16 cellular contexts compared by ENCODE assay signal in genomic region chr22:30187726-30188407, GRCh38. TPM values are rescaled to one million over a fixed set of nuclear protein-coding genes. Genes with fewer than 3 reads are reported as not detected.
DNase-seq lines count a peak whose midpoint lies in the region; ATAC-seq and TF ChIP-seq lines count a peak whose summit lies in the region.
"Had no signal": no experiment of that assay in that cellular context is flagged by ENCODE, and none has a peak within 500 bp of the region (broad histone marks: within the 10 kb centered on the region; RNA-seq: fewer than 3 reads in every experiment).

No MANE protein-coding gene starts in this region.

- DNase-seq in AG10803 (ENCODE audit: low read depth) = peak; percentile 33
- peak; percentile 34 for DNase-seq in EL
- DNase-seq in activated CD8-positive, alpha-beta T cell treated with anti-CD3 and anti-CD28 coated beads for 36 hours = peak; percentile 61
- peak; percentile 67 for DNase-seq in fibroblast of pulmonary artery (ENCODE audit: low read depth)
- DNase-seq in GM13976 (ENCODE audit: low spot score) = no peak
- DNase-seq: DMS79 treated with DMSO at 0.1 percent for 48 hours, GOT3, head of caudate nucleus, NCI-H1930, NCI-H524, right cardiac atrium had no signal

- TF ChIP-seq CTCF in AG10803 (conservative IDR thresholded peaks at IDR 0.05; ENCODE audit: low read length) (no peak), fibroblast of pulmonary artery (IDR thresholded peaks at IDR 0.05; ENCODE audit: low read length, missing control alignments) (no peak), GM13976 (IDR thresholded peaks at IDR 0.05; ENCODE audit: borderline replicate concordance, control extremely low read depth, extremely low read depth, insufficient read depth, missing control alignments) (no peak)
- no peak for TF ChIP-seq CTCF in activated CD8-positive, alpha-beta T cell treated with anti-CD3 and anti-CD28 coated beads for 36 hours (IDR thresholded peaks at IDR 0.05)

- no peaks in the 10 kb centered on the region for H3K36me3 Mint-ChIP-seq in activated CD8-positive, alpha-beta T cell treated with anti-CD3 and anti-CD28 coated beads for 36 hours (ENCODE audit: low read depth)
- H3K36me3 Mint-ChIP-seq: memory B cell, neural progenitor cell had no signal

- H3K9me3 Mint-ChIP-seq in activated CD8-positive, alpha-beta T cell treated with anti-CD3 and anti-CD28 coated beads for 36 hours = peaks cover under 1% of the 10 kb centered on the region
- H3K9me3 Mint-ChIP-seq: memory B cell, neural progenitor cell had no signal

- ATAC-seq in activated CD8-positive, alpha-beta T cell treated with anti-CD3 and anti-CD28 coated beads for 36 hours = peak; percentile 37
- no peak for ATAC-seq in HG03280 (IDR thresholded peaks at IDR 0.05; ENCODE audit: unreplicated experiment)
- ATAC-seq in GM21390 (IDR thresholded peaks at IDR 0.05; ENCODE audit: unreplicated experiment) = no peak
- ATAC-seq: right cardiac atrium had no signal

- H3K27ac Mint-ChIP-seq in activated CD8-positive, alpha-beta T cell treated with anti-CD3 and anti-CD28 coated beads for 36 hours = peak overlapping the region; percentile 84
- H3K27ac Mint-ChIP-seq: memory B cell, neural progenitor cell had no signal

- no peaks in the 10 kb centered on the region for H3K27me3 Mint-ChIP-seq in activated CD8-positive, alpha-beta T cell treated with anti-CD3 and anti-CD28 coated beads for 36 hours

- intact Hi-C loops in activated CD8-positive, alpha-beta T cell treated with anti-CD3 and anti-CD28 coated beads for 36 hours (cut with micrococcal nuclease) = no loop called here

- CTCF ChIA-PET in activated CD8-positive, alpha-beta T cell treated with anti-CD3 and anti-CD28 coated beads for 36 hours (lab: Charles Lee) = no interaction called here

- H3K4me3 ChIP-seq in AG10803 (ENCODE audit: low read length) (no peak overlapping the region), fibroblast of pulmonary artery (replicated peaks; ENCODE audit: low read depth, low read length) (no peak overlapping the region)
- H3K4me3 ChIP-seq: neural progenitor cell, suprapubic skin had no signal

- in situ Hi-C loops in GM13976 (cut with MboI; ENCODE audit: low sequenced_read_pairs, unreplicated experiment) = no loop called here

- peaks cover 84% of the 10 kb centered on the region for H3K4me1 Mint-ChIP-seq in activated CD8-positive, alpha-beta T cell treated with anti-CD3 and anti-CD28 coated beads for 36 hours (ENCODE audit: low read depth)
- H3K4me1 Mint-ChIP-seq: neural progenitor cell had no signal

- POLR2A ChIA-PET in activated CD8-positive, alpha-beta T cell treated with anti-CD3 and anti-CD28 coated beads for 36 hours (lab: Charles Lee) = interaction anchor here (0.9 to 1.1 kb wide), 2 partner anchors 9 to 29 kb away, joined by 3 read pairs; no protein-coding TSS in a partner anchor

- H3K4me3 Mint-ChIP-seq in activated CD8-positive, alpha-beta T cell treated with anti-CD3 and anti-CD28 coated beads for 36 hours = no peak overlapping the region
- H3K4me3 Mint-ChIP-seq: memory B cell, neural progenitor cell had no signal

RNA-seq across cellular contexts. Expression of gene LIF, which starts 58.7 kb away (rescaled TPM):
- 100 to 1,000 TPM; 160 to 161 TPM for total RNA-seq in activated CD8-positive, alpha-beta T cell treated with anti-CD3 and anti-CD28 coated beads for 36 hours
